In genomic region chr15:60442031-60442665, GRCh38 we compare ENCODE assay signal across 15 cellular contexts.
"Had no signal": no experiment of that assay in that cellular context is flagged by ENCODE, and none has a peak within 500 bp of the region (broad histone marks: within the 10 kb centered on the region; RNA-seq: fewer than 3 reads in every experiment).

No MANE protein-coding gene starts in this region.

- H3K4me1 Mint-ChIP-seq: stimulated activated effector memory CD8-positive, alpha-beta T cell treated with anti-CD3 and anti-CD28 coated beads, Interleukin-12 subunit alpha, Interleukin-12 subunit beta, amount 100 ng/mL, for 72 hours had no signal

- H3K4me2 ChIP-seq: hepatocyte, smooth muscle cell had no signal

- DNase-seq: activated CD4-positive, alpha-beta T cell treated with anti-CD3 and anti-CD28 coated beads, Interleukin-2, amount 50 U/mL, for 4 hours; activated effector memory CD4-positive, alpha-beta T cell treated with Interleukin-2 at 50 U/mL for 16 hours; activated T-cell treated with anti-CD3 and anti-CD28 coated beads, Interleukin-2, amount 50 U/mL, for 24 hours; caudate nucleus; cortex of kidney; effector memory CD4-positive, alpha-beta T cell; naive B cell; posterior cingulate gyrus; trophoblast cell had no signal

- H3K4me3 ChIP-seq: hepatocyte, smooth muscle cell had no signal

- H3K27ac ChIP-seq: hepatocyte had no signal

- H3K27me3 Mint-ChIP-seq: activated naive CD4-positive, alpha-beta T cell treated with anti-CD3 and anti-CD28 coated beads, Interleukin-2, amount 50 U/mL, for 24 hours; activated T-cell treated with anti-CD3 and anti-CD28 coated beads, Interleukin-2, amount 50 U/mL, for 24 hours; naive B cell had no signal

- H3K4me3 Mint-ChIP-seq: activated naive CD4-positive, alpha-beta T cell treated with anti-CD3 and anti-CD28 coated beads, Interleukin-2, amount 50 U/mL, for 24 hours; activated T-cell treated with anti-CD3 and anti-CD28 coated beads, Interleukin-2, amount 50 U/mL, for 24 hours; mesothelial cell of epicardium; naive B cell; stimulated activated effector memory CD8-positive, alpha-beta T cell treated with anti-CD3 and anti-CD28 coated beads, Interleukin-12 subunit alpha, Interleukin-12 subunit beta, amount 100 ng/mL, for 72 hours; T-helper 2 cell treated with Interferon-gamma antibody and Interleukin-4, amounts not matched to agents 5 μg/mL and 100 μg/mL, for 36 hours had no signal

- H3K9me3 Mint-ChIP-seq: activated naive CD4-positive, alpha-beta T cell treated with anti-CD3 and anti-CD28 coated beads, Interleukin-2, amount 50 U/mL, for 24 hours; activated T-cell treated with anti-CD3 and anti-CD28 coated beads, Interleukin-2, amount 50 U/mL, for 24 hours; mesothelial cell of epicardium; naive B cell; stimulated activated effector memory CD8-positive, alpha-beta T cell treated with anti-CD3 and anti-CD28 coated beads, Interleukin-12 subunit alpha, Interleukin-12 subunit beta, amount 100 ng/mL, for 72 hours; T-helper 2 cell treated with Interferon-gamma antibody and Interleukin-4, amounts not matched to agents 5 μg/mL and 100 μg/mL, for 36 hours had no signal

- H3K27me3 ChIP-seq: hepatocyte had no signal

- H3K27ac Mint-ChIP-seq: activated T-cell treated with anti-CD3 and anti-CD28 coated beads, Interleukin-2, amount 50 U/mL, for 24 hours; T-helper 2 cell treated with Interferon-gamma antibody and Interleukin-4, amounts not matched to agents 5 μg/mL and 100 μg/mL, for 36 hours had no signal
